ENCODE assay signal across 9 cellular contexts in genomic region chr10:43408331-43408709, GRCh38. TPM values are rescaled to one million over a fixed set of nuclear protein-coding genes. Genes with fewer than 3 reads are reported as not detected.
DNase-seq lines count a peak whose midpoint lies in the region; ATAC-seq, FAIRE-seq and TF ChIP-seq lines count a peak whose summit lies in the region.
"Had no signal": no experiment of that assay in that cellular context is flagged by ENCODE, and none has a peak within 500 bp of the region (broad histone marks: within the 10 kb centered on the region; RNA-seq: fewer than 3 reads in every experiment).

No MANE protein-coding gene starts in this region.

- peak overlapping the region; percentile 88 for H3K4me3 ChIP-seq in bronchial epithelial cell (ENCODE audit: low read depth, low read length)
- H3K4me3 ChIP-seq in muscle layer of duodenum (ENCODE audit: low read depth in 1 of 2, low read length in 2 of 2), result peak overlapping the region; percentile 82 to 86

- TF ChIP-seq CTCF in bronchial epithelial cell (IDR thresholded peaks at IDR 0.05; ENCODE audit: insufficient read depth, low read length, severe bottlenecking), result no peak

- peak overlapping the region; percentile 69 for H3K9ac ChIP-seq in ES-I3 (ENCODE audit: low read depth, low read length)

- no peak for DNase-seq in bronchial epithelial cell (ENCODE audit: low read depth)
- DNase-seq in GM19240 (ENCODE audit: insufficient read length, low spot score), result no peak
- DNase-seq in NCI-H526 treated with DMSO at 0.1 percent for 48 hours (lab: John Stamatoyannopoulos, UW), result no peak
- no peak for DNase-seq in DMS 273 treated with DMSO at 0.1 percent for 48 hours (lab: John Stamatoyannopoulos, UW)
- no peak for DNase-seq in NCI-H2029 treated with DMSO at 0.1 percent for 48 hours (lab: John Stamatoyannopoulos, UW)

- ATAC-seq in HG03439 (IDR thresholded peaks at IDR 0.05; ENCODE audit: unreplicated experiment), result peak; percentile 0

- H3K9me3 ChIP-seq in ES-I3 (ENCODE audit: control insufficient read depth, insufficient read depth, low read length) (no peaks in the 10 kb centered on the region), muscle layer of duodenum (ENCODE audit: control insufficient read depth in 1 of 2, low read length in 2 of 2) (no peaks in the 10 kb centered on the region)

- H3K4me1 ChIP-seq in ES-I3 (ENCODE audit: insufficient read depth, low read length) (peaks cover 21% of the 10 kb centered on the region), muscle layer of duodenum (ENCODE audit: control insufficient read depth in 1 of 2, insufficient read depth in 2 of 2, low read length in 2 of 2) (peaks cover 9 to 29% of the 10 kb centered on the region in 2 donors)

- no peaks in the 10 kb centered on the region for H3K27me3 ChIP-seq in bronchial epithelial cell (ENCODE audit: control insufficient read depth, insufficient read depth, low read length)
- no peaks in the 10 kb centered on the region for H3K27me3 ChIP-seq in muscle layer of duodenum (ENCODE audit: low read depth, low read length)

- FAIRE-seq in bronchial epithelial cell (lab: Jason Lieb, UNC), result no peak

- H3K36me3 ChIP-seq in ES-I3 (ENCODE audit: insufficient read depth, low read length) (no peaks in the 10 kb centered on the region), bronchial epithelial cell (ENCODE audit: control insufficient read depth, insufficient read depth, low read length) (peaks cover 1% of the 10 kb centered on the region), muscle layer of duodenum (ENCODE audit: control insufficient read depth in 1 of 2, insufficient read depth in 2 of 2, low read length in 2 of 2) (peaks cover 0 to 5% of the 10 kb centered on the region in 2 donors)

- H3K27ac ChIP-seq in muscle layer of duodenum (ENCODE audit: low read length), result peak overlapping the region; percentile 97

RNA-seq across cellular contexts. Expression of gene HNRNPF, which starts 0.7 kb away (rescaled TPM):
- 307 and 351 TPM in 2 replicates for total RNA-seq in bronchial epithelial cell

RNA-seq across cellular contexts. Expression of gene ZNF487, which starts 28.6 kb away (rescaled TPM):
- total RNA-seq in bronchial epithelial cell, result 2.1 and 3.2 TPM in 2 replicates

RNA-seq across cellular contexts. Expression of gene FXYD4, which starts 36.9 kb away (rescaled TPM):
- total RNA-seq in bronchial epithelial cell, result not detected in 2 replicates
- total RNA-seq: M059J had no signal
